In the genomic region with DNA sequence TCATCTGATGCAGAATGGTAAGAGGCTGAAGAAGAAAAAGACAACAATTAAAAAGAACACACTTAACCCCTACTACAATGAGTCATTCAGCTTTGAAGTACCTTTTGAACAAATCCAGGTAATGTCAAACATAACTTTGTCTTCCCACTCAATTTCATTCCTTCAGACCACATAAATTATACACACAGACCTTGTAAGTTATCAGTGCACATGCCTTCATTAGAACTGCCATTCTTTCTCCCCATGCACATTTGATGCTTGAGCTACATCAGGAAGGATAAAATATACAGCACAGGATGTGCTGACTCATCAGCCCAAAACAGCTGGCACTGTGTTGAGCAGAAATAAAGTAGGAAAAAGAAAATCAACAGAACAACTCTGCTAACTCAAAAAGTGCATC, we compare ENCODE assay signal across 15 cellular contexts.
DNase-seq lines count a peak whose midpoint lies in the region; ATAC-seq, FAIRE-seq and TF ChIP-seq lines count a peak whose summit lies in the region.
"Had no signal": no experiment of that assay in that cellular context is flagged by ENCODE, and none has a peak within 500 bp of the region (broad histone marks: within the 10 kb centered on the region; RNA-seq: fewer than 3 reads in every experiment).

No MANE protein-coding gene starts in this region.

- POLR2A ChIA-PET in endothelial cell of umbilical vein (lab: Charles Lee) = no interaction called here

- H3K27me3 Mint-ChIP-seq in nephron (ENCODE audit: low read depth) (no peaks in the 10 kb centered on the region), immature natural killer cell (ENCODE audit: low read depth in 3 of 3) (no peaks in the 10 kb centered on the region)
- H3K27me3 Mint-ChIP-seq: CD4-positive, CD25-positive, alpha-beta regulatory T cell had no signal

- TF ChIP-seq CTCF in endothelial cell of umbilical vein (IDR thresholded peaks at IDR 0.05; ENCODE audit: extremely low read depth in 1 of 2, insufficient read depth in 1 of 2, low read depth in 1 of 2, low read length in 2 of 2) (no peak), nephron (IDR thresholded peaks at IDR 0.05; ENCODE audit: unreplicated experiment in 3 of 3) (no peak)

- no peak overlapping the region for H3K9ac ChIP-seq in endothelial cell of umbilical vein (replicated peaks; ENCODE audit: extremely low read depth, insufficient read depth, low read length)
- H3K9ac ChIP-seq: KMS-11 had no signal

- no peaks in the 10 kb centered on the region for H3K79me2 ChIP-seq in endothelial cell of umbilical vein (ENCODE audit: control insufficient read depth, insufficient read depth, low read length)

- DNase-seq in ELR (ENCODE audit: low read depth) = peak; percentile 52
- peak; percentile 29 for DNase-seq in RPMI8226
- DNase-seq in endothelial cell of umbilical vein (ENCODE audit: low read depth, low spot score) = peak; percentile 83
- no peak for DNase-seq in immature natural killer cell
- no peak for DNase-seq in superior temporal gyrus (ENCODE audit: extremely low spot score)
- no peak for DNase-seq in HuH-7.5 (ENCODE audit: low spot score)
- DNase-seq: activated CD4-positive, CD25-positive, alpha-beta regulatory T cell; CD4-positive, CD25-positive, alpha-beta regulatory T cell; dorsolateral prefrontal cortex; left ventricle myocardium inferior had no signal

- no peaks in the 10 kb centered on the region for H3K9me3 ChIP-seq in endothelial cell of umbilical vein (replicated peaks; ENCODE audit: control insufficient read depth, insufficient read depth, low read length)
- H3K9me3 ChIP-seq: adrenal gland had no signal

- H3K4me1 Mint-ChIP-seq in nephron (peaks cover 26% of the 10 kb centered on the region), immature natural killer cell (no peaks in the 10 kb centered on the region)
- H3K4me1 Mint-ChIP-seq: CD4-positive, CD25-positive, alpha-beta regulatory T cell had no signal

- H3K27ac ChIP-seq in endothelial cell of umbilical vein (ENCODE audit: insufficient read depth, low read depth, low read length) = peak overlapping the region; percentile 33
- H3K27ac ChIP-seq: adrenal gland, KMS-11, left ventricle myocardium inferior had no signal

- H3K9me3 Mint-ChIP-seq in nephron = no peaks in the 10 kb centered on the region
- H3K9me3 Mint-ChIP-seq in immature natural killer cell = peaks cover 0 to 5% (median 1%) of the 10 kb centered on the region in 6 donors
- H3K9me3 Mint-ChIP-seq: neural crest cell had no signal

- H3K27ac Mint-ChIP-seq in nephron (peak overlapping the region; percentile 53 to 84 (median 55)), immature natural killer cell (no peak overlapping the region)
- H3K27ac Mint-ChIP-seq: CD4-positive, CD25-positive, alpha-beta regulatory T cell had no signal

- H3K4me1 ChIP-seq in endothelial cell of umbilical vein (ENCODE audit: control insufficient read depth, extremely low read depth, insufficient read depth, low read length) = peaks cover 22% of the 10 kb centered on the region

- ATAC-seq in HG02798 (IDR thresholded peaks at IDR 0.05; ENCODE audit: poor library complexity, unreplicated experiment) = no peak

- no peak for TF ChIP-seq POLR2A in endothelial cell of umbilical vein (IDR thresholded peaks at IDR 0.05; ENCODE audit: low read depth, low read length)

- dilution Hi-C loops in endothelial cell of umbilical vein (cut with MboI; ENCODE audit: extremely low pct_ligation_motif_present, low sequenced_read_pairs) = no loop called here

- H3K36me3 Mint-ChIP-seq in nephron (ENCODE audit: low read depth) = peaks cover 9% of the 10 kb centered on the region
- no peaks in the 10 kb centered on the region for H3K36me3 Mint-ChIP-seq in immature natural killer cell
- H3K36me3 Mint-ChIP-seq: CD4-positive, CD25-positive, alpha-beta regulatory T cell had no signal

- peak; percentile 50 for FAIRE-seq in endothelial cell of umbilical vein (lab: Jason Lieb, UNC)

- CTCF ChIA-PET in endothelial cell of umbilical vein (lab: Charles Lee) = interaction anchor here (0.7 to 2.3 kb wide), 5 partner anchors 18 to 751 kb away, joined by 3 to 14 read pairs (median 6); no protein-coding TSS in a partner anchor

- no peaks in the 10 kb centered on the region for H3K27me3 ChIP-seq in endothelial cell of umbilical vein (ENCODE audit: control insufficient read depth in 2 of 2, insufficient read depth in 2 of 2, low read length in 2 of 2)
- H3K27me3 ChIP-seq: adrenal gland, dorsolateral prefrontal cortex had no signal

- BruUV-seq in endothelial cell of umbilical vein (replicated peaks; lab: Mats Ljungman, UMichigan) = no TSS peak

- no peaks in the 10 kb centered on the region for H3K9me1 ChIP-seq in endothelial cell of umbilical vein (replicated peaks; ENCODE audit: control insufficient read depth, extremely low read depth, insufficient read depth, low read length)

- H4K20me1 ChIP-seq in endothelial cell of umbilical vein (replicated peaks; ENCODE audit: control insufficient read depth, extremely low read depth, insufficient read depth, low read length) = no peaks in the 10 kb centered on the region

- H3K4me3 Mint-ChIP-seq in nephron (no peak overlapping the region), immature natural killer cell (no peak overlapping the region)
- H3K4me3 Mint-ChIP-seq: CD4-positive, CD25-positive, alpha-beta regulatory T cell; neural crest cell had no signal

- H3K4me3 ChIP-seq in endothelial cell of umbilical vein (replicated peaks in 1 of 3; ENCODE audit: insufficient read depth in 1 of 3, low read depth in 1 of 3, low read length in 3 of 3) = no peak overlapping the region
- H3K4me3 ChIP-seq: adrenal gland, dorsolateral prefrontal cortex, left ventricle myocardium inferior had no signal

- H2AFZ ChIP-seq in endothelial cell of umbilical vein (ENCODE audit: low read depth, low read length) = no peak overlapping the region

- intact Hi-C loops in endothelial cell of umbilical vein (cut with micrococcal nuclease) = loop anchor here (1.0 kb wide), 1 partner anchor 10 kb away; no protein-coding TSS in a partner anchor

- H3K4me2 ChIP-seq in endothelial cell of umbilical vein (ENCODE audit: insufficient read depth, low read length) = peak overlapping the region; percentile 65
- H3K4me2 ChIP-seq: KMS-11 had no signal

- H3K36me3 ChIP-seq in endothelial cell of umbilical vein (ENCODE audit: control insufficient read depth in 2 of 2, extremely low read depth in 1 of 2, insufficient read depth in 2 of 2, low read length in 2 of 2) = no peaks in the 10 kb centered on the region
- H3K36me3 ChIP-seq: adrenal gland, left ventricle myocardium inferior had no signal

TF ChIP-seq in endothelial cell of umbilical vein, 7 proteins besides CTCF, POLR2A, EP300 and RAD21:
- TF ChIP-seq JUN (IDR thresholded peaks at IDR 0.05; ENCODE audit: borderline replicate concordance, insufficient read depth, insufficient read length, low read depth) (peak; percentile 75), GATA2 (IDR thresholded peaks at IDR 0.05; ENCODE audit: insufficient read depth, insufficient read length, low read depth, low read length) (no peak), POLR2AphosphoS5 (IDR thresholded peaks at IDR 0.05; ENCODE audit: insufficient read depth, low read depth, low read length) (peak; percentile 53), EZH2 (IDR thresholded peaks at IDR 0.05; ENCODE audit: borderline replicate concordance, low read depth, low read length, severe bottlenecking) (no peak), MYC (IDR thresholded peaks at IDR 0.05; ENCODE audit: low read depth, low read length) (peak; percentile 25), FOS (IDR thresholded peaks at IDR 0.05; ENCODE audit: borderline replicate concordance, insufficient read depth, low read length) (peak; percentile 84)
- TF ChIP-seq, protein P1, sequence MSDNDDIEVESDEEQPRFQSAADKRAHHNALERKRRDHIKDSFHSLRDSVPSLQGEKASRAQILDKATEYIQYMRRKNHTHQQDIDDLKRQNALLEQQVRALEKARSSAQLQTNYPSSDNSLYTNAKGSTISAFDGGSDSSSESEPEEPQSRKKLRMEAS (IDR thresholded peaks at IDR 0.05; ENCODE audit: insufficient read depth, insufficient read length) = no peak
TF ChIP-seq in endothelial cell of umbilical vein: peak in this region for 4.

Comparison
In these comparisons a context has a peak if more than half of its experiments do, and no peak if none do; other contexts are left out.
1. DNase-seq: peak in ELR (single experiment), RPMI8226 (single experiment) and endothelial cell of umbilical vein (single experiment); none in immature natural killer cell (0 of 3), superior temporal gyrus (single experiment) and HuH-7.5 (single experiment).
2. H3K27ac Mint-ChIP-seq: peak in nephron (3 of 3); none in immature natural killer cell (0 of 6).